ENCODE assay signal across 9 cellular contexts in the genomic region with DNA sequence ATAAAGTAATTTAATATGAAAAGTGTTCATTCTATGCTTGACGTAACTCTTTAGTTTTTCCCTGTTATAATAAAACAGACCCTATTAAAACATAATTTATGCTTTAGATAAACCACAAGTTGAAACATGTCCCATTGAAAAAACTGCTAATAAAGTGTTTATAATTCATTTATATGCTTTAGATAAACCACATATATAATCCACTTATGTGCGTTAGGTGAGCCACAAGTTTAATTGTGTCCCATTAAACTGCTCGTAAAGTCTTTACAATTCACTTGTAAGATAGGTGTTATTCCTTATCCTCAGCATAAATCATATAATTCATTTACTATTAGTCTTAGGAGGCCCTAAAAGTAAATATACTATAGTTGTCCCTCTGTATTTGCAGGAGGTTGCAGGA.
"Had no signal": no experiment of that assay in that cellular context is flagged by ENCODE, and none has a peak within 500 bp of the region (broad histone marks: within the 10 kb centered on the region; RNA-seq: fewer than 3 reads in every experiment).

No MANE protein-coding gene starts in this region.

- DNase-seq: GM23248, GOT3, H7, KBM-7 had no signal

- H3K27ac ChIP-seq: GM23248, KMS-11 had no signal

- H3K4me3 ChIP-seq: GM23248, HAP-1 had no signal

- H3K9me3 ChIP-seq: HAP-1 had no signal

- H3K36me3 ChIP-seq: HAP-1 had no signal

- ATAC-seq: HCT116, HepG2 had no signal

- H3K4me3 Mint-ChIP-seq: IgD-negative memory B cell had no signal

- H3K27me3 Mint-ChIP-seq: IgD-negative memory B cell had no signal

- H3K9ac ChIP-seq: GM23248, KMS-11 had no signal
